Comparison of ENCODE assay signal across 8 cellular contexts in the genomic region with DNA sequence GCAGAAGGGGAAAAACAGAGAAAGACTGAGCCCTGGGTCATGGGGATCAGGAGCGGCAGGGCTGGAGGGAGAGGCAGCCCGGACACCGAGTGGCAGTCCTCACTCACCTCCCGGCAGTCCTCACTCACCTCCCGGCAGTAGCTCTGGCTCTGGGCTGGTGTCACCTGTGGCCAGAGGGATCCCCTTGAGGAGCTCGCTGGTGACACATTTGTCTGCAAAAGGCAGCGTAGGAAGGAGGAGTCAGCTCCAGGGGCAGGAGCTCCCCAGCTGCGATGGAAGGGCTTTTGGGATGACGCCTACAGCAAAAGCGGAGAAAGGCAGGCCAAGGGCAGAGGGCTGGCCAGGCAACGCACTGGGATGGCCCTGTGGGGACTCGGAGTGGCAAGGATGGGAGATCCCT. TPM values are rescaled to one million over a fixed set of nuclear protein-coding genes. Genes with fewer than 3 reads are reported as not detected.
DNase-seq lines count a peak whose midpoint lies in the region; ATAC-seq, FAIRE-seq and TF ChIP-seq lines count a peak whose summit lies in the region.

No MANE protein-coding gene starts in this region.

- POLR2A ChIA-PET in A549 (lab: Yijun Ruan, JAX): no interaction called here

- H3K9me3 ChIP-seq in A549: no peaks in the 10 kb centered on the region
- no peaks in the 10 kb centered on the region for H3K9me3 ChIP-seq in HUES48 (ENCODE audit: control insufficient read depth, insufficient read depth, low read length)
- H3K9me3 ChIP-seq in body of pancreas: no peaks in the 10 kb centered on the region
- H3K9me3 ChIP-seq in mononuclear cell (ENCODE audit: low read depth, low read length): no peaks in the 10 kb centered on the region

- no peak for TF ChIP-seq RAD21 in A549 (conservative IDR thresholded peaks at IDR 0.05 in 1 of 2, IDR thresholded peaks at IDR 0.05 in 1 of 2)

- DNase-seq in A549 (ENCODE audit: low read depth in 1 of 2, low spot score in 1 of 2) (no peak), body of pancreas (no peak), NCI-H1417 (lab: John Stamatoyannopoulos, UW) (no peak), NK-92 (lab: John Stamatoyannopoulos, UW; ENCODE audit: unreplicated experiment) (no peak)
- DNase-seq in activated CD8-positive, alpha-beta memory T cell treated with anti-CD3 and anti-CD28 coated beads, Interleukin-2, amount 50 U/mL, for 4 hours: no peak

- ATAC-seq in A549 (no peak; a peak in 1 of 6 replicates), body of pancreas (no peak), HG03039 (IDR thresholded peaks at IDR 0.05; ENCODE audit: unreplicated experiment) (no peak)

- H3K9ac ChIP-seq in HUES48 (ENCODE audit: low read depth, low read length): peak overlapping the region; percentile 96

- TF ChIP-seq POLR2A in A549 (IDR thresholded peaks at IDR 0.05; ENCODE audit: low read length): no peak
- TF ChIP-seq POLR2A in body of pancreas (IDR thresholded peaks at IDR 0.05): no peak

- H3K4me3 ChIP-seq in A549 (peak overlapping the region; percentile 89), HUES48 (ENCODE audit: low read depth, low read length) (peak overlapping the region; percentile 98), body of pancreas (peak overlapping the region; percentile 49 to 82), mononuclear cell (ENCODE audit: low read length) (peak overlapping the region; percentile 71)

- CTCF ChIA-PET in A549 (lab: Yijun Ruan, JAX): interaction anchor here (0.7 to 3.1 kb wide), 5 partner anchors 10 to 188 kb away, joined by 3 to 16 read pairs (median 3); no protein-coding TSS in a partner anchor

- no peak for FAIRE-seq in A549 (lab: Jason Lieb, UNC)

- WGBS in A549 (ENCODE audit: missing lambda C conversion rate): 23% methylated on average over 7 of the region's 12 CpGs
- WGBS in body of pancreas, 2 donors: 28 to 36% methylated on average over 8 to 12 of the region's 12 CpGs

- intact Hi-C loops in body of pancreas (cut with DNase I): no loop called here

- H3K27ac ChIP-seq in A549 (peak overlapping the region; percentile 85 to 92), HUES48 (ENCODE audit: low read depth, low read length) (no peak overlapping the region), body of pancreas (peak overlapping the region in 2 of 4 donors; percentile 33 to 75)

- TF ChIP-seq CTCF in A549 (IDR thresholded peaks at IDR 0.05): no peak
- no peak for TF ChIP-seq CTCF in body of pancreas (IDR thresholded peaks at IDR 0.05)

- no peaks in the 10 kb centered on the region for H3K27me3 ChIP-seq in HUES48 (ENCODE audit: control insufficient read depth, insufficient read depth, low read length)
- no peaks in the 10 kb centered on the region for H3K27me3 ChIP-seq in body of pancreas
- no peaks in the 10 kb centered on the region for H3K27me3 ChIP-seq in mononuclear cell (ENCODE audit: insufficient read depth, low read length)

- H3K4me1 ChIP-seq in A549 (0 out of 3 replicates have a peak, but pooled peaks cover 5% of the 10 kb centered on the region), HUES48 (ENCODE audit: control insufficient read depth, insufficient read depth, low read length) (no peaks in the 10 kb centered on the region), body of pancreas (peaks cover 11% of the 10 kb centered on the region), mononuclear cell (ENCODE audit: insufficient read depth, low read length) (peaks cover 50% of the 10 kb centered on the region)

- peaks cover 40% of the 10 kb centered on the region for H3K36me3 ChIP-seq in HUES48 (ENCODE audit: control insufficient read depth, insufficient read depth, low read length)
- H3K36me3 ChIP-seq in body of pancreas (replicated peaks in 1 of 2; ENCODE audit: insufficient read depth in 1 of 2, low read depth in 2 of 2): peaks cover 13 to 24% of the 10 kb centered on the region in 2 donors

- no peak for TF ChIP-seq EP300 in A549 (IDR thresholded peaks at IDR 0.05)

- peak overlapping the region; percentile 97 for H3K4me2 ChIP-seq in A549

TF ChIP-seq in A549, 52 proteins besides CTCF, POLR2A, EP300 and RAD21 (continues in another document):
- TF ChIP-seq, protein P1, sequence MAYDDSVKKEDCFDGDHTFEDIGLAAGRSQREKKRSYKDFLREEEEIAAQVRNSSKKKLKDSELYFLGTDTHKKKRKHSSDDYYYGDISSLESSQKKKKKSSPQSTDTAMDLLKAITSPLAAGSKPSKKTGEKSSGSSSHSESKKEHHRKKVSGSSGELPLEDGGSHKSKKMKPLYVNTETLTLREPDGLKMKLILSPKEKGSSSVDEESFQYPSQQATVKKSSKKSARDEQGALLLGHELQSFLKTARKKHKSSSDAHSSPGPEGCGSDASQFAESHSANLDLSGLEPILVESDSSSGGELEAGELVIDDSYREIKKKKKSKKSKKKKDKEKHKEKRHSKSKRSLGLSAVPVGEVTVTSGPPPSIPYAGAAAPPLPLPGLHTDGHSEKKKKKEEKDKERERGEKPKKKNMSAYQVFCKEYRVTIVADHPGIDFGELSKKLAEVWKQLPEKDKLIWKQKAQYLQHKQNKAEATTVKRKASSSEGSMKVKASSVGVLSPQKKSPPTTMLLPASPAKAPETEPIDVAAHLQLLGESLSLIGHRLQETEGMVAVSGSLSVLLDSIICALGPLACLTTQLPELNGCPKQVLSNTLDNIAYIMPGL (CRISPR knock-in tag; IDR thresholded peaks at IDR 0.05; ENCODE audit: borderline replicate concordance): no peak
- TF ChIP-seq RCOR1 (IDR thresholded peaks at IDR 0.05; ENCODE audit: low read depth, low read length) (no peak), GATA3 (IDR thresholded peaks at IDR 0.05; ENCODE audit: borderline replicate concordance) (no peak), HOXB5 (CRISPR knock-in tag; IDR thresholded peaks at IDR 0.05) (no peak), SREBF2 (IDR thresholded peaks at IDR 0.05) (no peak), JUNB (IDR thresholded peaks at IDR 0.05) (no peak), FOSB (CRISPR knock-in tag; IDR thresholded peaks at IDR 0.05) (no peak), HEYL (CRISPR knock-in tag; IDR thresholded peaks at IDR 0.05) (no peak), EHMT2 (IDR thresholded peaks at IDR 0.05; ENCODE audit: low read depth) (no peak), MAFK (IDR thresholded peaks at IDR 0.05; ENCODE audit: partially characterized antibody) (no peak), RARB (CRISPR knock-in tag; IDR thresholded peaks at IDR 0.05) (no peak), CHD2 (IDR thresholded peaks at IDR 0.05; ENCODE audit: low read length, partially characterized antibody) (no peak), RFX5 (IDR thresholded peaks at IDR 0.05) (no peak)
- TF ChIP-seq, protein P2, sequence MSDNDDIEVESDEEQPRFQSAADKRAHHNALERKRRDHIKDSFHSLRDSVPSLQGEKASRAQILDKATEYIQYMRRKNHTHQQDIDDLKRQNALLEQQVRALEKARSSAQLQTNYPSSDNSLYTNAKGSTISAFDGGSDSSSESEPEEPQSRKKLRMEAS (IDR thresholded peaks at IDR 0.05): no peak

RNA-seq across cellular contexts. Expression of a gene that starts 0.7 kb away (rescaled TPM):
- 60.9 and 81.6 TPM in 2 replicates for polyA plus RNA-seq in A549 (2011; rRNA removed)
- 184 and 200 TPM in 2 replicates for polyA plus RNA-seq in A549 (2012; cell fraction: cytosol; rRNA removed)
- polyA plus RNA-seq in A549 (2012; cell fraction: nucleus; rRNA removed): 525 and 617 TPM in 2 replicates
- 147 to 160 TPM (median 151 TPM) in 3 replicates for polyA plus RNA-seq in A549 (2017; fragmentation: RNase III; extraction: RNeasy Plus Mini Kit Qiagen cat#74134 plus additional on column Dnase treatment)
- polyA minus RNA-seq in A549 (2011; rRNA and poly(A)+ RNA removed): 35.9 and 38.4 TPM in 2 replicates
- 100 to 1,000 TPM; 192 to 209 TPM for total RNA-seq in body of pancreas
- 286 TPM for total RNA-seq in mononuclear cell

RNA-seq across cellular contexts. Expression of a gene that starts 7.5 kb away (rescaled TPM):
- polyA plus RNA-seq in A549 (2011; rRNA removed): 1.9 and 2.3 TPM in 2 replicates
- 3.6 and 5.1 TPM in 2 replicates for polyA plus RNA-seq in A549 (2012; cell fraction: cytosol; rRNA removed)
- 29.9 and 47.2 TPM in 2 replicates for polyA plus RNA-seq in A549 (2012; cell fraction: nucleus; rRNA removed)
- 5.8 to 9.0 TPM (median 6.4 TPM) in 3 replicates for polyA plus RNA-seq in A549 (2017; fragmentation: RNase III; extraction: RNeasy Plus Mini Kit Qiagen cat#74134 plus additional on column Dnase treatment)
- 2.6 and 3.1 TPM in 2 replicates for polyA minus RNA-seq in A549 (2011; rRNA and poly(A)+ RNA removed)
- 1 to 10 TPM; 2.9 to 3.6 TPM for total RNA-seq in body of pancreas
- 8.3 TPM for total RNA-seq in mononuclear cell

RNA-seq across cellular contexts. Expression of a gene that starts 12.8 kb away (rescaled TPM):
- polyA plus RNA-seq in A549 (2011; rRNA removed) (26.6 and 30.8 TPM in 2 replicates), A549 (2017; fragmentation: RNase III; extraction: RNeasy Plus Mini Kit Qiagen cat#74134 plus additional on column Dnase treatment) (64.0 to 68.1 TPM (median 65.0 TPM) in 3 replicates)
- 62.0 and 66.6 TPM in 2 replicates for polyA plus RNA-seq in A549 (2012; cell fraction: cytosol; rRNA removed)
- 125 and 154 TPM in 2 replicates for polyA plus RNA-seq in A549 (2012; cell fraction: nucleus; rRNA removed)
- 114 and 119 TPM in 2 replicates for polyA minus RNA-seq in A549 (2011; rRNA and poly(A)+ RNA removed)
- total RNA-seq in body of pancreas (10 to 100 TPM; 11.5 to 14.0 TPM), mononuclear cell (31.6 TPM)

RNA-seq across cellular contexts. Expression of a gene that starts 16.5 kb away (rescaled TPM):
- 0.04 and 0.19 TPM in 2 replicates for polyA plus RNA-seq in A549 (2011; rRNA removed)
- polyA plus RNA-seq in A549 (2012; cell fraction: cytosol; rRNA removed): 0.08 and 0.11 TPM in 2 replicates
- 0.34 and 0.50 TPM in 2 replicates for polyA plus RNA-seq in A549 (2012; cell fraction: nucleus; rRNA removed)
- polyA plus RNA-seq in A549 (2017; fragmentation: RNase III; extraction: RNeasy Plus Mini Kit Qiagen cat#74134 plus additional on column Dnase treatment): 0.12 to 0.31 TPM (median 0.18 TPM) in 3 replicates
- polyA minus RNA-seq in A549 (2011; rRNA and poly(A)+ RNA removed): 0.24 and 0.33 TPM in 2 replicates
- not detected for total RNA-seq in body of pancreas
- total RNA-seq in mononuclear cell: 0.63 TPM

RNA-seq across cellular contexts. Expression of a gene that starts 32.8 kb away (rescaled TPM):
- polyA plus RNA-seq in A549 (2011; rRNA removed): 9.1 and 10.1 TPM in 2 replicates
- polyA plus RNA-seq in A549 (2012; cell fraction: cytosol; rRNA removed): 11.7 and 14.0 TPM in 2 replicates
- 33.6 and 40.8 TPM in 2 replicates for polyA plus RNA-seq in A549 (2012; cell fraction: nucleus; rRNA removed)
- 10.5 to 16.4 TPM (median 12.5 TPM) in 3 replicates for polyA plus RNA-seq in A549 (2017; fragmentation: RNase III; extraction: RNeasy Plus Mini Kit Qiagen cat#74134 plus additional on column Dnase treatment)
- 6.4 and 7.7 TPM in 2 replicates for polyA minus RNA-seq in A549 (2011; rRNA and poly(A)+ RNA removed)
- 10 to 100 TPM; 19.1 to 21.0 TPM for total RNA-seq in body of pancreas
- total RNA-seq in mononuclear cell: 28.0 TPM
